ENCODE assay signal across 9 cellular contexts in genomic region chr4:154503598-154503997, GRCh38. TPM values are rescaled to one million over a fixed set of nuclear protein-coding genes. Genes with fewer than 3 reads are reported as not detected.
DNase-seq lines count a peak whose midpoint lies in the region; ATAC-seq and TF ChIP-seq lines count a peak whose summit lies in the region.
"Had no signal": no experiment of that assay in that cellular context is flagged by ENCODE, and none has a peak within 500 bp of the region (broad histone marks: within the 10 kb centered on the region; RNA-seq: fewer than 3 reads in every experiment).

No MANE protein-coding gene starts in this region.

- no peaks in the 10 kb centered on the region for H4K20me1 ChIP-seq in KMS-11 (ENCODE audit: insufficient read depth)

- H3K36me3 ChIP-seq in KMS-11 (ENCODE audit: insufficient read depth) (no peaks in the 10 kb centered on the region), mucosa of descending colon (ENCODE audit: low read depth) (no peaks in the 10 kb centered on the region)

- H2AFZ ChIP-seq in KMS-11 (ENCODE audit: low read depth) = no peak overlapping the region

- H3K27ac ChIP-seq in KMS-11 = no peak overlapping the region

- no peaks in the 10 kb centered on the region for H3K9me3 ChIP-seq in mucosa of descending colon

- no peak overlapping the region for H3K4me3 ChIP-seq in KMS-11 (IDR thresholded peaks at IDR 0.05; ENCODE audit: insufficient read depth, low read depth, low read length)
- H3K4me3 ChIP-seq in mucosa of descending colon = no peak overlapping the region

- H3K4me1 ChIP-seq in KMS-11 (ENCODE audit: low read depth, poor library complexity, severe bottlenecking) (no peaks in the 10 kb centered on the region), mucosa of descending colon (ENCODE audit: low read depth) (no peaks in the 10 kb centered on the region)

- DNase-seq in DMS53 (lab: John Stamatoyannopoulos, UW) (peak; percentile 49), astrocyte of the hippocampus (ENCODE audit: low read depth, low spot score) (peak; percentile 23), mucosa of descending colon (no peak), NCI-H187 (lab: John Stamatoyannopoulos, UW) (no peak), NCI-H446 treated with DMSO at 0.1 percent for 48 hours (lab: John Stamatoyannopoulos, UW) (no peak)

- H3K27me3 ChIP-seq in KMS-11 (ENCODE audit: insufficient read depth, low read depth) = no peaks in the 10 kb centered on the region

- ATAC-seq in mucosa of descending colon (no peak), GM21515 (IDR thresholded peaks at IDR 0.05; ENCODE audit: unreplicated experiment) (no peak), HG02763 (IDR thresholded peaks at IDR 0.05; ENCODE audit: unreplicated experiment) (no peak)

- TF ChIP-seq CTCF in KMS-11 (conservative IDR thresholded peaks at IDR 0.05; ENCODE audit: low read depth, low read length) (peak; percentile 75), mucosa of descending colon (IDR thresholded peaks at IDR 0.05) (peak; percentile 11)

- no peak overlapping the region for H3K4me2 ChIP-seq in KMS-11

- no peaks in the 10 kb centered on the region for H3K79me2 ChIP-seq in KMS-11 (ENCODE audit: insufficient read depth, low read depth)

- H3K9ac ChIP-seq in KMS-11 = no peak overlapping the region

- intact Hi-C loops in mucosa of descending colon (cut with DNase I, micrococcal nuclease) = loop anchor here in 1 of 2 donors (5.0 kb wide), 1 partner anchor 106 kb away; no protein-coding TSS in a partner anchor

RNA-seq across cellular contexts. Expression of gene DCHS2, which starts 12.0 kb away (rescaled TPM):
- total RNA-seq in mucosa of descending colon = 1 to 10 TPM in 2 of 3 donors, under 1 TPM in 1; 0.58 to 9.6 (median 1.1) TPM

RNA-seq across cellular contexts. Expression of gene PLRG1, which starts 46.6 kb away (rescaled TPM):
- 10 to 100 TPM; 58.1 to 69.4 (median 63.1) TPM for total RNA-seq in mucosa of descending colon

RNA-seq across cellular contexts. Expression of gene FGB, which starts 59.2 kb away (rescaled TPM):
- 1 to 10 TPM in 1 of 3 donors, under 1 TPM in 1, not detected in 1; 0.63 to 1.0 TPM for total RNA-seq in mucosa of descending colon
- total RNA-seq: temporal lobe had no signal

Comparison
In these comparisons a context has a peak if more than half of its experiments do, and no peak if none do; other contexts are left out.
1. DNase-seq: peak in DMS53 (single experiment) and astrocyte of the hippocampus (single experiment); none in mucosa of descending colon (0 of 3), NCI-H187 (0 of 2) and NCI-H446 treated with DMSO at 0.1 percent for 48 hours (single experiment).